Comparison of ENCODE assay signal across 9 cellular contexts in genomic region chr1:154353460-154353904, GRCh38. TPM values are rescaled to one million over a fixed set of nuclear protein-coding genes. Genes with fewer than 3 reads are reported as not detected.
DNase-seq lines count a peak whose midpoint lies in the region; ATAC-seq and TF ChIP-seq lines count a peak whose summit lies in the region.
"Had no signal": no experiment of that assay in that cellular context is flagged by ENCODE, and none has a peak within 500 bp of the region (broad histone marks: within the 10 kb centered on the region; RNA-seq: fewer than 3 reads in every experiment).

No MANE protein-coding gene starts in this region.

- no peaks in the 10 kb centered on the region for H3K27me3 ChIP-seq in CD8-positive, alpha-beta memory T cell (ENCODE audit: insufficient read depth, low read length, poor library complexity, severe bottlenecking)

- ATAC-seq in T-cell (replicated peaks in 1 of 4) (peak; percentile 46 to 64 (median 54)), esophagus mucosa (peak; percentile 61), GM19395 (IDR thresholded peaks at IDR 0.05; ENCODE audit: unreplicated experiment) (no peak), GM21825 (IDR thresholded peaks at IDR 0.05; ENCODE audit: unreplicated experiment) (no peak)

- H3K4me1 Mint-ChIP-seq in CD8-positive, alpha-beta memory T cell, result peaks cover 33 to 53% (median 40%) of the 10 kb centered on the region in 3 donors
- peaks cover 30 to 51% (median 40%) of the 10 kb centered on the region in 3 donors for H3K4me1 Mint-ChIP-seq in T-cell
- peaks cover 29% of the 10 kb centered on the region for H3K4me1 Mint-ChIP-seq in nephron

- peaks cover 23% of the 10 kb centered on the region for H3K4me1 ChIP-seq in CD8-positive, alpha-beta memory T cell (ENCODE audit: insufficient read depth, low read length)
- 0 out of 2 replicates have a peak, but pooled peaks cover 3% of the 10 kb centered on the region for H3K4me1 ChIP-seq in HEK293 (ENCODE audit: control insufficient read depth, insufficient read depth, low read length)

- H3K36me3 ChIP-seq in CD8-positive, alpha-beta memory T cell (ENCODE audit: insufficient read depth, low read length), result peaks cover 9% of the 10 kb centered on the region
- peaks cover 0 to 17% of the 10 kb centered on the region in 2 experiments; a peak in 1 of 3 replicates for H3K36me3 ChIP-seq in HEK293 (ENCODE audit: control insufficient read depth in 2 of 2, insufficient read depth in 1 of 2, low read length in 2 of 2)

- H3K27ac Mint-ChIP-seq in CD8-positive, alpha-beta memory T cell, result peak overlapping the region in 7 of 8 donors; percentile 0 to 91 (median 82)
- H3K27ac Mint-ChIP-seq in T-cell (peak overlapping the region; percentile 92 to 96), nephron (peak overlapping the region in 1 of 3 experiments; percentile 63)

- POLR2A ChIA-PET in CD8-positive, alpha-beta memory T cell (lab: Charles Lee), result interaction anchor here (1.4 kb wide), 1 partner anchor 10 kb away, joined by 9 read pairs; no protein-coding TSS in a partner anchor
- POLR2A ChIA-PET in HEK293 (lab: Yijun Ruan, JAX), result no interaction called here
- POLR2A ChIA-PET in T-cell (lab: Charles Lee), result interaction anchor here in 1 of 2 donors (0.8 kb wide), 1 partner anchor 11 kb away, joined by 4 read pairs; no protein-coding TSS in a partner anchor

- TF ChIP-seq CTCF in HEK293 (tag by site-specific recombination; IDR thresholded peaks at IDR 0.05), result peak; percentile 53
- no peak for TF ChIP-seq CTCF in nephron (IDR thresholded peaks at IDR 0.05; ENCODE audit: unreplicated experiment in 3 of 3)

- no peaks in the 10 kb centered on the region for H3K27me3 Mint-ChIP-seq in CD8-positive, alpha-beta memory T cell
- H3K27me3 Mint-ChIP-seq in T-cell (no peaks in the 10 kb centered on the region), nephron (ENCODE audit: low read depth) (peaks cover 30% of the 10 kb centered on the region)

- CTCF ChIA-PET in CD8-positive, alpha-beta memory T cell (lab: Charles Lee), result interaction anchor here (0.6 to 26.4 kb wide), 8 partner anchors 10 to 154 kb away, joined by 3 to 591 read pairs (median 5); partner anchors contain the start of genes AQP10, ATP8B2 and IL6R
- CTCF ChIA-PET in HEK293 (lab: Yijun Ruan, JAX), result interaction anchor here (0.6 to 4.3 kb wide), 7 partner anchors 9 to 601 kb away, joined by 3 to 33 read pairs (median 4); no protein-coding TSS in a partner anchor
- CTCF ChIA-PET in T-cell (lab: Charles Lee), result interaction anchor here (0.5 to 1.5 kb wide), 6 partner anchors 18 to 73 kb away, joined by 3 to 9 read pairs (median 3); no protein-coding TSS in a partner anchor

- peak overlapping the region; percentile 76 for H3K4me3 ChIP-seq in CD8-positive, alpha-beta memory T cell (ENCODE audit: low read length)
- no peak overlapping the region for H3K4me3 ChIP-seq in HEK293 (ENCODE audit: low read depth, low read length)

- DNase-seq in CD8-positive, alpha-beta memory T cell, result no peak
- DNase-seq in T-cell, result peak in 2 of 34 experiments; percentile 29 to 32
- no peak for DNase-seq in activated gamma-delta T cell treated with Interleukin-2 at 50 U/mL for 16 hours

- H3K4me3 Mint-ChIP-seq in CD8-positive, alpha-beta memory T cell, result peak overlapping the region; percentile 63 to 94 (median 88)
- H3K4me3 Mint-ChIP-seq in T-cell (peak overlapping the region; percentile 88 to 99 (median 91)), nephron (peak overlapping the region; percentile 82 to 84 (median 83))

- H3K27ac ChIP-seq in CD8-positive, alpha-beta memory T cell (ENCODE audit: low read depth, low read length), result no peak overlapping the region
- H3K27ac ChIP-seq in HEK293 (ENCODE audit: extremely low read depth, low read depth, low read length), result no peak overlapping the region

- H3K36me3 Mint-ChIP-seq in CD8-positive, alpha-beta memory T cell, result peaks cover 0 to 17% (median 3%) of the 10 kb centered on the region in 3 donors
- H3K36me3 Mint-ChIP-seq in T-cell, result peaks cover 11% of the 10 kb centered on the region
- H3K36me3 Mint-ChIP-seq in nephron (ENCODE audit: low read depth), result peaks cover 9% of the 10 kb centered on the region

- H3K9me3 ChIP-seq in CD8-positive, alpha-beta memory T cell (ENCODE audit: low read length), result no peaks in the 10 kb centered on the region
- no peaks in the 10 kb centered on the region for H3K9me3 ChIP-seq in HEK293 (ENCODE audit: control insufficient read depth, insufficient read depth, low read depth, low read length)

- no peaks in the 10 kb centered on the region for H3K9me3 Mint-ChIP-seq in CD8-positive, alpha-beta memory T cell
- H3K9me3 Mint-ChIP-seq in T-cell (no peaks in the 10 kb centered on the region), nephron (no peaks in the 10 kb centered on the region)

TF ChIP-seq in HEK293, 187 proteins besides CTCF, POLR2A, EP300 and RAD21 (continues in another document):
- TF ChIP-seq SETDB1 (IDR thresholded peaks at IDR 0.05; ENCODE audit: insufficient read length, low read length), result no peak
- TF ChIP-seq ZNF391 (tag by site-specific recombination; IDR thresholded peaks at IDR 0.05; ENCODE audit: borderline replicate concordance, low read depth), result no peak
- no peak for TF ChIP-seq ZNF121 (tag by site-specific recombination; IDR thresholded peaks at IDR 0.05)
- TF ChIP-seq, protein P1, sequence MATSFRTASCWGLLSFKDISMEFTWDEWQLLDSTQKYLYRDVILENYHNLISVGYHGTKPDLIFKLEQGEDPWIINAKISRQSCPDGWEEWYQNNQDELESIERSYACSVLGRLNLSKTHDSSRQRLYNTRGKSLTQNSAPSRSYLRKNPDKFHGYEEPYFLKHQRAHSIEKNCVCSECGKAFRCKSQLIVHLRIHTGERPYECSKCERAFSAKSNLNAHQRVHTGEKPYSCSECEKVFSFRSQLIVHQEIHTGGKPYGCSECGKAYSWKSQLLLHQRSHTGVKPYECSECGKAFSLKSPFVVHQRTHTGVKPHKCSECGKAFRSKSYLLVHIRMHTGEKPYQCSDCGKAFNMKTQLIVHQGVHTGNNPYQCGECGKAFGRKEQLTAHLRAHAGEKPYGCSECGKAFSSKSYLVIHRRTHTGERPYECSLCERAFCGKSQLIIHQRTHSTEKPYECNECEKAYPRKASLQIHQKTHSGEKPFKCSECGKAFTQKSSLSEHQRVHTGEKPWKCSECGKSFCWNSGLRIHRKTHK (tag by site-specific recombination; IDR thresholded peaks at IDR 0.05), result no peak
- TF ChIP-seq, protein P2, sequence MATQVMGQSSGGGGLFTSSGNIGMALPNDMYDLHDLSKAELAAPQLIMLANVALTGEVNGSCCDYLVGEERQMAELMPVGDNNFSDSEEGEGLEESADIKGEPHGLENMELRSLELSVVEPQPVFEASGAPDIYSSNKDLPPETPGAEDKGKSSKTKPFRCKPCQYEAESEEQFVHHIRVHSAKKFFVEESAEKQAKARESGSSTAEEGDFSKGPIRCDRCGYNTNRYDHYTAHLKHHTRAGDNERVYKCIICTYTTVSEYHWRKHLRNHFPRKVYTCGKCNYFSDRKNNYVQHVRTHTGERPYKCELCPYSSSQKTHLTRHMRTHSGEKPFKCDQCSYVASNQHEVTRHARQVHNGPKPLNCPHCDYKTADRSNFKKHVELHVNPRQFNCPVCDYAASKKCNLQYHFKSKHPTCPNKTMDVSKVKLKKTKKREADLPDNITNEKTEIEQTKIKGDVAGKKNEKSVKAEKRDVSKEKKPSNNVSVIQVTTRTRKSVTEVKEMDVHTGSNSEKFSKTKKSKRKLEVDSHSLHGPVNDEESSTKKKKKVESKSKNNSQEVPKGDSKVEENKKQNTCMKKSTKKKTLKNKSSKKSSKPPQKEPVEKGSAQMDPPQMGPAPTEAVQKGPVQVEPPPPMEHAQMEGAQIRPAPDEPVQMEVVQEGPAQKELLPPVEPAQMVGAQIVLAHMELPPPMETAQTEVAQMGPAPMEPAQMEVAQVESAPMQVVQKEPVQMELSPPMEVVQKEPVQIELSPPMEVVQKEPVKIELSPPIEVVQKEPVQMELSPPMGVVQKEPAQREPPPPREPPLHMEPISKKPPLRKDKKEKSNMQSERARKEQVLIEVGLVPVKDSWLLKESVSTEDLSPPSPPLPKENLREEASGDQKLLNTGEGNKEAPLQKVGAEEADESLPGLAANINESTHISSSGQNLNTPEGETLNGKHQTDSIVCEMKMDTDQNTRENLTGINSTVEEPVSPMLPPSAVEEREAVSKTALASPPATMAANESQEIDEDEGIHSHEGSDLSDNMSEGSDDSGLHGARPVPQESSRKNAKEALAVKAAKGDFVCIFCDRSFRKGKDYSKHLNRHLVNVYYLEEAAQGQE (tag by site-specific recombination; IDR thresholded peaks at IDR 0.05), result no peak
- TF ChIP-seq ZNF146 (tag by site-specific recombination; IDR thresholded peaks at IDR 0.05), result no peak
- 0 out of 2 replicates have a peak, but pooled peaks have one; percentile 27 for TF ChIP-seq GFI1B (tag by site-specific recombination; IDR thresholded peaks at IDR 0.05)
- TF ChIP-seq, protein P3, sequence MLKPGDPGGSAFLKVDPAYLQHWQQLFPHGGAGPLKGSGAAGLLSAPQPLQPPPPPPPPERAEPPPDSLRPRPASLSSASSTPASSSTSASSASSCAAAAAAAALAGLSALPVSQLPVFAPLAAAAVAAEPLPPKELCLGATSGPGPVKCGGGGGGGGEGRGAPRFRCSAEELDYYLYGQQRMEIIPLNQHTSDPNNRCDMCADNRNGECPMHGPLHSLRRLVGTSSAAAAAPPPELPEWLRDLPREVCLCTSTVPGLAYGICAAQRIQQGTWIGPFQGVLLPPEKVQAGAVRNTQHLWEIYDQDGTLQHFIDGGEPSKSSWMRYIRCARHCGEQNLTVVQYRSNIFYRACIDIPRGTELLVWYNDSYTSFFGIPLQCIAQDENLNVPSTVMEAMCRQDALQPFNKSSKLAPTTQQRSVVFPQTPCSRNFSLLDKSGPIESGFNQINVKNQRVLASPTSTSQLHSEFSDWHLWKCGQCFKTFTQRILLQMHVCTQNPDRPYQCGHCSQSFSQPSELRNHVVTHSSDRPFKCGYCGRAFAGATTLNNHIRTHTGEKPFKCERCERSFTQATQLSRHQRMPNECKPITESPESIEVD (tag by site-specific recombination; IDR thresholded peaks at IDR 0.05), result no peak

RNA-seq across cellular contexts. Expression of gene ATP8B2, which starts 28.2 kb away (rescaled TPM):
- 10 to 100 TPM; 71.7 to 72.8 TPM for total RNA-seq in CD8-positive, alpha-beta memory T cell
- polyA plus RNA-seq in CD8-positive, alpha-beta memory T cell, result 69.9 TPM
- total RNA-seq in T-cell (100 to 1,000 TPM; 142 to 172 (median 149) TPM), esophagus mucosa (3.7 TPM)

RNA-seq across cellular contexts. Expression of gene AQP10, which starts 32.6 kb away (rescaled TPM):
- total RNA-seq in CD8-positive, alpha-beta memory T cell, result not detected
- not detected for polyA plus RNA-seq in CD8-positive, alpha-beta memory T cell
- total RNA-seq in T-cell (not detected), esophagus mucosa (not detected)
- total RNA-seq: T-helper 2 cell treated with Interferon-gamma antibody and Interleukin-4, amounts not matched to agents 100 ng/mL and 5 ng/mL, for 36 hours had no signal

RNA-seq across cellular contexts. Expression of gene IL6R, which starts 51.7 kb away (rescaled TPM):
- total RNA-seq in CD8-positive, alpha-beta memory T cell, result 1 to 10 TPM; 2.8 to 3.8 TPM
- polyA plus RNA-seq in CD8-positive, alpha-beta memory T cell, result 12.8 TPM
- 10 to 100 TPM; 76.0 to 87.9 (median 80.8) TPM for total RNA-seq in T-cell
- total RNA-seq in esophagus mucosa, result 6.1 TPM

Comparison
In these comparisons a context has a peak if more than half of its experiments do, and no peak if none do; other contexts are left out.
1. ATAC-seq: peak in T-cell (4 of 4) and esophagus mucosa (single experiment); none in GM19395 (single experiment) and GM21825 (single experiment).
2. RNA of gene ATP8B2, which starts 28.2 kb away (total RNA-seq): 142 to 172 TPM in T-cell and 71.7 to 72.8 TPM in CD8-positive, alpha-beta memory T cell; 3.7 TPM in esophagus mucosa (single experiment); every median in the first group is over 10 times any median in the second.
3. RNA of gene IL6R, which starts 51.7 kb away (total RNA-seq): 76.0 to 87.9 TPM in T-cell; 6.1 TPM in esophagus mucosa (single experiment) and 2.8 to 3.8 TPM in CD8-positive, alpha-beta memory T cell; every median in the first group is over 10 times any median in the second.
4. Peak in every context shown above with its lines, with median percentiles within 50 percentile points of each other: H3K4me3 Mint-ChIP-seq.